ENCODE assay signal across 8 cellular contexts in genomic region chr7:92835851-92836488, GRCh38. TPM values are rescaled to one million over a fixed set of nuclear protein-coding genes. Genes with fewer than 3 reads are reported as not detected.
DNase-seq lines count a peak whose midpoint lies in the region; ATAC-seq and TF ChIP-seq lines count a peak whose summit lies in the region.

No MANE protein-coding gene starts in this region.

- H3K36me3 ChIP-seq in SJCRH30, result peaks cover 26% of the 10 kb centered on the region
- no peaks in the 10 kb centered on the region for H3K36me3 ChIP-seq in adrenal gland (replicated peaks in 1 of 2)
- no peaks in the 10 kb centered on the region for H3K36me3 ChIP-seq in iPS DF 6.9 (ENCODE audit: control insufficient read depth, insufficient read depth, low read length)
- H3K36me3 ChIP-seq in spleen, result no peaks in the 10 kb centered on the region

- DNase-seq in activated T-cell treated with anti-CD3 and anti-CD28 coated beads for 1 hour (ENCODE audit: low read depth) (peak; percentile 15), SJCRH30 (peak; percentile 40 to 63), adrenal gland (peak; percentile 23 to 57 (median 35)), iPS DF 6.9 (ENCODE audit: low read depth, low spot score) (no peak), spleen (peak; percentile 76), NCI-H774 (lab: John Stamatoyannopoulos, UW) (no peak)
- no peak for DNase-seq in activated T-cell treated with anti-CD3 and anti-CD28 coated beads, Interleukin-2, amount 50 U/mL, for 1 hour

- H3K9me3 ChIP-seq in SJCRH30 (replicated peaks), result no peaks in the 10 kb centered on the region
- H3K9me3 ChIP-seq in adrenal gland (replicated peaks in 1 of 3), result no peaks in the 10 kb centered on the region
- H3K9me3 ChIP-seq in iPS DF 6.9 (ENCODE audit: control insufficient read depth, insufficient read depth, low read length), result no peaks in the 10 kb centered on the region
- H3K9me3 ChIP-seq in spleen, result no peaks in the 10 kb centered on the region

- WGBS in adrenal gland, 4 donors, result 0% methylated on average over 17 to 32 of the region's 32 CpGs
- no CpG with 5 or more reads among the region's 32 CpGs for WGBS in iPS DF 6.9 (ENCODE audit: insufficient coverage, insufficient read length)
- 0 to 1% (median 0%) methylated on average over 21 to 32 of the region's 32 CpGs for WGBS in spleen, 5 donors

- H3K27me3 ChIP-seq in SJCRH30 (no peaks in the 10 kb centered on the region), adrenal gland (no peaks in the 10 kb centered on the region), iPS DF 6.9 (ENCODE audit: control insufficient read depth, insufficient read depth, low read length) (no peaks in the 10 kb centered on the region; the same call in 1 of the 2 replicates), spleen (replicated peaks in 1 of 7) (peaks cover 0 to 6% (median 0%) of the 10 kb centered on the region in 7 donors)

- H3K4me1 ChIP-seq in SJCRH30, result no peaks in the 10 kb centered on the region; the same call in 1 of the 2 replicates
- peaks cover 13 to 19% of the 10 kb centered on the region in 2 donors for H3K4me1 ChIP-seq in adrenal gland (replicated peaks in 1 of 2)
- H3K4me1 ChIP-seq in iPS DF 6.9 (ENCODE audit: control insufficient read depth, insufficient read depth, low read length), result no peaks in the 10 kb centered on the region; the same call in 1 of the 2 replicates
- peaks cover 9 to 50% (median 25%) of the 10 kb centered on the region in 6 donors for H3K4me1 ChIP-seq in spleen

- no peak for TF ChIP-seq POLR2A in adrenal gland (IDR thresholded peaks at IDR 0.05)
- TF ChIP-seq POLR2A in spleen (IDR thresholded peaks at IDR 0.05), result no peak

- intact Hi-C loops in adrenal gland (cut with DNase I) (loop anchor here in 1 of 2 donors (10.0 kb wide), 1 partner anchor 211 kb away; no protein-coding TSS in a partner anchor), spleen (cut with DNase I; ENCODE audit: low total_unique reads) (loop anchor here (10.0 kb wide), 2 partner anchors 141 to 211 kb away; no protein-coding TSS in a partner anchor)

- peak overlapping the region; percentile 81 for H3K4me3 ChIP-seq in SJCRH30
- peak overlapping the region; percentile 30 to 90 (median 70) for H3K4me3 ChIP-seq in adrenal gland
- peak overlapping the region; percentile 60; the same call in 1 of the 2 replicates for H3K4me3 ChIP-seq in iPS DF 6.9 (ENCODE audit: low read length)
- peak overlapping the region; percentile 67 to 95 (median 82) for H3K4me3 ChIP-seq in spleen

- H3K27ac ChIP-seq in SJCRH30 (peak overlapping the region; percentile 92), adrenal gland (peak overlapping the region in 4 of 5 donors; percentile 57 to 91 (median 90)), iPS DF 6.9 (ENCODE audit: low read length) (no peak overlapping the region), spleen (peak overlapping the region; percentile 78 to 91 (median 86))

- TF ChIP-seq CTCF in adrenal gland (IDR thresholded peaks at IDR 0.05), result no peak
- TF ChIP-seq CTCF in spleen (IDR thresholded peaks at IDR 0.05 in 8 of 11, conservative IDR thresholded peaks at IDR 0.05 in 3 of 11), result no peak

- no peak for ATAC-seq in GM19463 (IDR thresholded peaks at IDR 0.05; ENCODE audit: unreplicated experiment)

RNA-seq across cellular contexts. Expression of gene CDK6, which starts 0.4 kb away (rescaled TPM):
- 184 and 194 TPM in 2 replicates for total RNA-seq in SJCRH30 (2014; rRNA removed; shearing (Covaris generic))
- total RNA-seq in adrenal gland (10 to 100 TPM; 18.2 to 61.7 (median 41.6) TPM), spleen (10 to 100 TPM; 22.6 to 37.8 (median 29.9) TPM)
- polyA plus RNA-seq in adrenal gland (10 to 100 TPM in 1 of 3 donors, 1 to 10 TPM in 2; 2.5 to 12.9 (median 4.3) TPM), spleen (1 to 10 TPM in 2 of 3 donors, under 1 TPM in 1; 0.91 to 2.0 (median 1.8) TPM)

Comparison
In these comparisons a context has a peak if more than half of its experiments do, and no peak if none do; other contexts are left out.
1. DNase-seq: peak in activated T-cell treated with anti-CD3 and anti-CD28 coated beads for 1 hour (single experiment), SJCRH30 (2 of 2), adrenal gland (7 of 7) and spleen (single experiment); none in activated T-cell treated with anti-CD3 and anti-CD28 coated beads, Interleukin-2, amount 50 U/mL, for 1 hour (single experiment), iPS DF 6.9 (single experiment) and NCI-H774 (single experiment).
2. Peak in every context shown above with its lines, with median percentiles within 50 percentile points of each other: H3K4me3 ChIP-seq.